12 cellular contexts compared by ENCODE assay signal in the genomic region with DNA sequence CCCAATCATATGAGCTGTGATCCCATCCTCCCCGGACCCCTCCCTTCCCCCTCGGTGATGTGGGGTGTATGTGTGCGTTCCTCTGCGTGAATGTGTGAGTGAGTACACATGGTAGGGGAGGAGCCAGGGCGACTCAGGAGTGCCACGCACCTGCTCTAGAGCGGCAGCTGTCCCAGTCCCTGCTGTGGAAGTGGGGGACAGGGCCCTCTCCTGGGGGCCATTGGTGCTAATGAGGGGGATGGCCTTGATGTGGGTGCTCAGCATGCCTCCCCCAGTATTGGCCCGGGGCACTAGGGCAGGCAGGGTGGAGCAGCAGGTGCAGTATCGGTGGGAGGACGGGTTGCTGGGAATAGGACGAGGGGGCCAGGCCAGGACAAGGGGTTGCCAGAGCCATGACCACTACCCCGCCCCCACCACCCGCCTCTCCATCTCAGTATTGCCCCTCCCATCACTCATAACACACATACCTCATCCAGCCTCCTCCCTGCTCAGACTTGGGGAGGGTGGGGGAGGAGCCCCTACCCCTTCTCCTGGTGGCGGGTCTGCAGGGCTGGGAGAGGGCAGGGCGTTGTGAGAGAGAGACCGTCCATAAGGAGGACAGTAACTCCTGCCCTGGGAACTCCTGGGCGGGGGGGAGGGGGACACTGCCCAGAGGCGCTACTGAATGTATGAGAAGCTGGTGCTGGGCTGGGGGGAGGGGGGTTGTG. TPM values are rescaled to one million over a fixed set of nuclear protein-coding genes. Genes with fewer than 3 reads are reported as not detected.
A peak's percentile ranks its signal among the peaks of the same experiment; 100 is the strongest.
DNase-seq lines count a peak whose midpoint lies in the region; ATAC-seq and TF ChIP-seq lines count a peak whose summit lies in the region.
"Had no signal": no experiment of that assay in that cellular context is flagged by ENCODE, and none has a peak within 500 bp of the region (broad histone marks: within the 10 kb centered on the region; RNA-seq: fewer than 3 reads in every experiment).

No MANE protein-coding gene starts in this region.

- TF ChIP-seq POLR2A in gastrocnemius medialis (IDR thresholded peaks at IDR 0.05) = peak; percentile 49 to 59

- DNase-seq in ELF-1 (ENCODE audit: low read depth, low spot score) = peak; percentile 61
- DNase-seq in right atrium auricular region (ENCODE audit: low spot score) = no peak
- DNase-seq in gastrocnemius medialis = peak in 1 of 2 donors; percentile 79
- no peak for DNase-seq in GM03348 (ENCODE audit: low spot score)
- DNase-seq in activated CD8-positive, alpha-beta memory T cell treated with anti-CD3 and anti-CD28 coated beads, Interleukin-2, amount 10 ng/mL, durations not matched to agents 7 days and 5 days = no peak
- DNase-seq: HCEC 1CT; natural killer cell; NCI-H226; stimulated activated CD4-positive, alpha-beta T cell treated with anti-CD3 and anti-CD28 coated beads, Interleukin-2, amount 100 ng/mL, for 48 hours had no signal

- peaks cover 5% of the 10 kb centered on the region for H3K79me2 ChIP-seq in OCI-LY3 (ENCODE audit: low read length)

- H3K9me3 ChIP-seq in OCI-LY3 (ENCODE audit: insufficient read depth, low read length) (no peaks in the 10 kb centered on the region), right atrium auricular region (no peaks in the 10 kb centered on the region), gastrocnemius medialis (no peaks in the 10 kb centered on the region)

- peaks cover 27% of the 10 kb centered on the region for H3K36me3 ChIP-seq in OCI-LY3 (replicated peaks; ENCODE audit: low read depth, low read length)
- peaks cover 78% of the 10 kb centered on the region for H3K36me3 ChIP-seq in right atrium auricular region
- H3K36me3 ChIP-seq in gastrocnemius medialis = peaks cover 0 to 70% of the 10 kb centered on the region in 2 donors

- H3K4me2 ChIP-seq in OCI-LY3 (ENCODE audit: low read length) = peak overlapping the region; percentile 67

- CTCF ChIA-PET in activated CD8-positive, alpha-beta memory T cell treated with anti-CD3 and anti-CD28 coated beads, Interleukin-2, amount 10 ng/mL, durations not matched to agents 7 days and 5 days (lab: Charles Lee) = interaction anchor here (0.7 to 2.0 kb wide), 3 partner anchors 16 to 39 kb away, joined by 3 to 14 read pairs (median 4); no protein-coding TSS in a partner anchor

- ATAC-seq in gastrocnemius medialis (peak in 1 of 2 donors; percentile 18), HG03520 (IDR thresholded peaks at IDR 0.05; ENCODE audit: unreplicated experiment) (no peak), HG02884 (IDR thresholded peaks at IDR 0.05; ENCODE audit: unreplicated experiment) (no peak)
- ATAC-seq in activated CD8-positive, alpha-beta memory T cell treated with anti-CD3 and anti-CD28 coated beads, Interleukin-2, amount 10 ng/mL, durations not matched to agents 7 days and 5 days = no peak
- ATAC-seq: natural killer cell had no signal

- no peak overlapping the region for H3K27ac Mint-ChIP-seq in activated CD8-positive, alpha-beta memory T cell treated with anti-CD3 and anti-CD28 coated beads, Interleukin-2, amount 10 ng/mL, durations not matched to agents 7 days and 5 days

- H4K20me1 ChIP-seq in OCI-LY3 (ENCODE audit: insufficient read depth, low read length) = no peaks in the 10 kb centered on the region

- TF ChIP-seq CTCF in OCI-LY3 (IDR thresholded peaks at IDR 0.05; ENCODE audit: low read depth, low read length) (no peak), right atrium auricular region (IDR thresholded peaks at IDR 0.05) (no peak), gastrocnemius medialis (IDR thresholded peaks at IDR 0.05 in 4 of 5, conservative IDR thresholded peaks at IDR 0.05 in 1 of 5) (no peak)

- H3K9me3 Mint-ChIP-seq in activated CD8-positive, alpha-beta memory T cell treated with anti-CD3 and anti-CD28 coated beads, Interleukin-2, amount 10 ng/mL, durations not matched to agents 7 days and 5 days (ENCODE audit: low read depth) = no peaks in the 10 kb centered on the region
- H3K9me3 Mint-ChIP-seq: natural killer cell had no signal

- H3K27ac ChIP-seq in OCI-LY3 (ENCODE audit: low read length) (peak overlapping the region; percentile 37), right atrium auricular region (peak overlapping the region; percentile 97 to 98), gastrocnemius medialis (peak overlapping the region; percentile 94 to 100 (median 98))

- no peaks in the 10 kb centered on the region for H3K27me3 Mint-ChIP-seq in activated CD8-positive, alpha-beta memory T cell treated with anti-CD3 and anti-CD28 coated beads, Interleukin-2, amount 10 ng/mL, durations not matched to agents 7 days and 5 days

- in situ Hi-C loops in gastrocnemius medialis (cut with MboI; ENCODE audit: low sequenced_read_pairs in 4 of 4) = no loop called here

- H3K27me3 ChIP-seq in OCI-LY3 (ENCODE audit: low read depth, low read length) (no peaks in the 10 kb centered on the region), right atrium auricular region (no peaks in the 10 kb centered on the region), gastrocnemius medialis (no peaks in the 10 kb centered on the region)

- H3K9ac ChIP-seq in OCI-LY3 (ENCODE audit: low read length) = peak overlapping the region; percentile 52; the same call in 1 of the 2 replicates

- H3K4me1 ChIP-seq in OCI-LY3 (ENCODE audit: low read length) (peaks cover 55% of the 10 kb centered on the region), right atrium auricular region (peaks cover 0 to 75% of the 10 kb centered on the region in 2 donors), gastrocnemius medialis (peaks cover 61 to 66% of the 10 kb centered on the region in 2 donors)

- intact Hi-C loops in gastrocnemius medialis (cut with DNase I; ENCODE audit: low total_unique reads) = loop anchor here (2.0 kb wide), 1 partner anchor 73 kb away; no protein-coding TSS in a partner anchor

- peak overlapping the region; percentile 39; the same call in 1 of the 2 replicates for H3K4me3 ChIP-seq in OCI-LY3 (ENCODE audit: low read length)
- no peak overlapping the region for H3K4me3 ChIP-seq in right atrium auricular region
- H3K4me3 ChIP-seq in gastrocnemius medialis = no peak overlapping the region

- no peak overlapping the region for H3K4me3 Mint-ChIP-seq in activated CD8-positive, alpha-beta memory T cell treated with anti-CD3 and anti-CD28 coated beads, Interleukin-2, amount 10 ng/mL, durations not matched to agents 7 days and 5 days
- H3K4me3 Mint-ChIP-seq: natural killer cell had no signal

- no peak overlapping the region for H2AFZ ChIP-seq in OCI-LY3 (ENCODE audit: low read depth, low read length)

- H3K36me3 Mint-ChIP-seq in activated CD8-positive, alpha-beta memory T cell treated with anti-CD3 and anti-CD28 coated beads, Interleukin-2, amount 10 ng/mL, durations not matched to agents 7 days and 5 days = peaks cover 22% of the 10 kb centered on the region

- peaks cover 26% of the 10 kb centered on the region for H3K4me1 Mint-ChIP-seq in activated CD8-positive, alpha-beta memory T cell treated with anti-CD3 and anti-CD28 coated beads, Interleukin-2, amount 10 ng/mL, durations not matched to agents 7 days and 5 days

RNA-seq across cellular contexts. Expression of a gene that starts 8.5 kb away (rescaled TPM):
- total RNA-seq in right atrium auricular region (1 to 10 TPM; 8.3 to 9.9 TPM), gastrocnemius medialis (10 to 100 TPM; 16.0 to 34.2 (median 18.3) TPM)
- 1 to 10 TPM; 3.3 to 4.8 TPM for total RNA-seq in activated CD8-positive, alpha-beta memory T cell treated with anti-CD3 and anti-CD28 coated beads, Interleukin-2, amount 10 ng/mL, durations not matched to agents 7 days and 5 days

RNA-seq across cellular contexts. Expression of a gene that starts 29.1 kb away (rescaled TPM):
- 10 to 100 TPM; 60.3 to 69.0 TPM for total RNA-seq in right atrium auricular region
- 10 to 100 TPM; 42.2 to 71.6 (median 48.2) TPM for total RNA-seq in gastrocnemius medialis
- 1 to 10 TPM; 5.9 to 8.3 TPM for total RNA-seq in activated CD8-positive, alpha-beta memory T cell treated with anti-CD3 and anti-CD28 coated beads, Interleukin-2, amount 10 ng/mL, durations not matched to agents 7 days and 5 days

RNA-seq across cellular contexts. Expression of a gene that starts 29.9 kb away (rescaled TPM):
- total RNA-seq in right atrium auricular region = 10 to 100 TPM; 42.2 to 52.5 TPM
- 10 to 100 TPM; 75.7 to 96.3 (median 85.9) TPM for total RNA-seq in gastrocnemius medialis
- 10 to 100 TPM; 91.4 to 94.7 TPM for total RNA-seq in activated CD8-positive, alpha-beta memory T cell treated with anti-CD3 and anti-CD28 coated beads, Interleukin-2, amount 10 ng/mL, durations not matched to agents 7 days and 5 days

RNA-seq across cellular contexts. Expression of a gene that starts 37.6 kb away (rescaled TPM):
- 10 to 100 TPM; 44.2 to 44.7 TPM for total RNA-seq in right atrium auricular region
- 100 to 1,000 TPM in 2 of 4 donors, 10 to 100 TPM in 2; 54.2 to 124 (median 93.9) TPM for total RNA-seq in gastrocnemius medialis
- total RNA-seq in activated CD8-positive, alpha-beta memory T cell treated with anti-CD3 and anti-CD28 coated beads, Interleukin-2, amount 10 ng/mL, durations not matched to agents 7 days and 5 days = 100 to 1,000 TPM in 1 of 2 experiments, 10 to 100 TPM in 1; 98.0 to 107 TPM

RNA-seq across cellular contexts. Expression of a gene that starts 48.5 kb away (rescaled TPM):
- total RNA-seq in right atrium auricular region = 10 to 100 TPM; 26.0 to 35.5 TPM
- total RNA-seq in gastrocnemius medialis = 10 to 100 TPM; 35.8 to 41.3 (median 39.8) TPM
- total RNA-seq in activated CD8-positive, alpha-beta memory T cell treated with anti-CD3 and anti-CD28 coated beads, Interleukin-2, amount 10 ng/mL, durations not matched to agents 7 days and 5 days = 10 to 100 TPM; 89.8 to 90.5 TPM

Comparison
In these comparisons a context has a peak if more than half of its experiments do, and no peak if none do; other contexts are left out.
1. H3K27ac ChIP-seq: peak in every context shown above with its lines; median percentile 98 in gastrocnemius medialis; 98 in right atrium auricular region; 37 in OCI-LY3.
2. RNA of a gene that starts 29.1 kb away (total RNA-seq): 60.3 to 69.0 TPM in right atrium auricular region and 42.2 to 71.6 TPM in gastrocnemius medialis; 5.9 to 8.3 TPM in activated CD8-positive, alpha-beta memory T cell treated with anti-CD3 and anti-CD28 coated beads, Interleukin-2, amount 10 ng/mL, durations not matched to agents 7 days and 5 days; every median in the first group is over 4 times any median in the second.